20 cellular contexts compared by ENCODE assay signal in the genomic region with DNA sequence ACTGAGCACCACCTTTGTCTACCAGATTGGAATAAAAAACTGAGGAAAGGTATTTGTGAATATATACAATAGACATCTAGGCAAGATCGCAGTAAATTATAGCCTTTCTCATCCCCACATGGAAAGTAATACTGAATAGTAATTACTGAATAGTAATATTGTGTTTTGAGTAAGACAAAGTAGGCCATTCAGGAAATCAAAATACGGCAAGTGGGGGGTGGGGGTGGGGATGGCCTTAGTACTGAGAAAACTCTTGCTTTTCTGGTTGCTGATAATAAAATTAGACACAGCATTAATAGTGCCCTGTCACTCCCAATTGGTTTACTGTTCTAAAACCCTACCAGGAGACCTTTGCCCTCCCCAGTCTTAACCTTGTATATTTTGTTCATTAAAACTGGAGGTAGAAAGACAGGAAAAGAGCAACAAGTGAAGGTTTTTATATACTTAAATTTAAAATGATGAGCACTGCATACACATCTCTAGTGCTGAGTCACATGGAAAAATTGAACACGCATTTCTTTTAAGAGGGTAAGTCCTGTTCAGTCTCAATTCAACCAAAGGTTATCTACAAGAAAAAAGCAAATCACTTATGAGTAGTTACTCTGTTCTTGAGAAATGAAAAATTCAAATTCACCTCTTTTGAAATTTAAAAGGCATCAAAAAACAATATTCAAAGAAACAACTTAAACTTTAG.
DNase-seq lines count a peak whose midpoint lies in the region; ATAC-seq and TF ChIP-seq lines count a peak whose summit lies in the region.
"Had no signal": no experiment of that assay in that cellular context is flagged by ENCODE, and none has a peak within 500 bp of the region (broad histone marks: within the 10 kb centered on the region; RNA-seq: fewer than 3 reads in every experiment).

No MANE protein-coding gene starts in this region.

- DNase-seq in activated CD4-positive, alpha-beta T cell treated with anti-CD3 and anti-CD28 coated beads, Interleukin-2, amount 10 ng/mL, durations not matched to agents 24 days and 14 days = no peak
- no peak for DNase-seq in activated CD4-positive, alpha-beta T cell treated with anti-CD3 and anti-CD28 coated beads for 4 hours
- no peak for DNase-seq in GM23338 (ENCODE audit: low spot score)
- peak; percentile 0 for DNase-seq in midbrain (lab: John Stamatoyannopoulos, UW)
- DNase-seq: activated CD4-positive, CD25-positive, alpha-beta regulatory T cell; C1 segment of cervical spinal cord; cortex of kidney; DMS 273 treated with DMSO at 0.1 percent for 48 hours; erythroblast; GF-D8; left ventricle myocardium superior; NCI-H1694 treated with DMSO at 0.1 percent for 48 hours; NCI-H446; small intestine; uterus had no signal

- peak overlapping the region; percentile 88 for H3K27ac Mint-ChIP-seq in activated CD4-positive, alpha-beta T cell treated with anti-CD3 and anti-CD28 coated beads, Interleukin-2, amount 10 ng/mL, durations not matched to agents 24 days and 14 days
- peak overlapping the region; percentile 20; the same call in 1 of the 2 replicates for H3K27ac Mint-ChIP-seq in GM23338
- H3K27ac Mint-ChIP-seq in activated T-helper 17 cell treated with anti-CD3 and anti-CD28 coated beads, Interleukin-2, amount 50 U/mL, for 72 hours = peak overlapping the region; percentile 83
- H3K27ac Mint-ChIP-seq: T-helper 1 cell treated with Interleukin-12 subunit alpha and Interleukin-12 subunit beta and Interleukin-4 antibody, amounts not matched to agents 30 μg/mL and 1 μg/mL, for 36 hours had no signal

- intact Hi-C loops in activated CD4-positive, alpha-beta T cell treated with anti-CD3 and anti-CD28 coated beads, Interleukin-2, amount 10 ng/mL, durations not matched to agents 24 days and 14 days (cut with micrococcal nuclease) = loop anchor here (1.0 to 2.0 kb wide), 4 partner anchors 13 to 58 kb away; no protein-coding TSS in a partner anchor

- no peaks in the 10 kb centered on the region for H3K9me3 Mint-ChIP-seq in activated CD4-positive, alpha-beta T cell treated with anti-CD3 and anti-CD28 coated beads, Interleukin-2, amount 10 ng/mL, durations not matched to agents 24 days and 14 days
- peaks cover 35% of the 10 kb centered on the region for H3K9me3 Mint-ChIP-seq in GM23338
- no peaks in the 10 kb centered on the region for H3K9me3 Mint-ChIP-seq in activated T-helper 17 cell treated with anti-CD3 and anti-CD28 coated beads, Interleukin-2, amount 50 U/mL, for 72 hours
- H3K9me3 Mint-ChIP-seq: T-helper 1 cell treated with Interleukin-12 subunit alpha and Interleukin-12 subunit beta and Interleukin-4 antibody, amounts not matched to agents 30 μg/mL and 1 μg/mL, for 36 hours had no signal

- H3K36me3 Mint-ChIP-seq in activated CD4-positive, alpha-beta T cell treated with anti-CD3 and anti-CD28 coated beads, Interleukin-2, amount 10 ng/mL, durations not matched to agents 24 days and 14 days (ENCODE audit: low read depth) = no peaks in the 10 kb centered on the region
- H3K36me3 Mint-ChIP-seq in GM23338 (ENCODE audit: low read depth) = peaks cover 85% of the 10 kb centered on the region
- H3K36me3 Mint-ChIP-seq in activated T-helper 17 cell treated with anti-CD3 and anti-CD28 coated beads, Interleukin-2, amount 50 U/mL, for 72 hours (ENCODE audit: low read depth) = no peaks in the 10 kb centered on the region

- peaks cover 2% of the 10 kb centered on the region for H3K27me3 Mint-ChIP-seq in activated CD4-positive, alpha-beta T cell treated with anti-CD3 and anti-CD28 coated beads, Interleukin-2, amount 10 ng/mL, durations not matched to agents 24 days and 14 days
- H3K27me3 Mint-ChIP-seq in GM23338 (ENCODE audit: insufficient read depth, low read depth, poor library complexity) = no peaks in the 10 kb centered on the region
- H3K27me3 Mint-ChIP-seq in activated T-helper 17 cell treated with anti-CD3 and anti-CD28 coated beads, Interleukin-2, amount 50 U/mL, for 72 hours = no peaks in the 10 kb centered on the region

- H4K20me1 ChIP-seq in GM23338 (replicated peaks; ENCODE audit: insufficient read depth) = peaks cover 53% of the 10 kb centered on the region

- no peaks in the 10 kb centered on the region for H3K9me2 ChIP-seq in GM23338 (ENCODE audit: insufficient read depth)

- H3K4me1 Mint-ChIP-seq in activated CD4-positive, alpha-beta T cell treated with anti-CD3 and anti-CD28 coated beads, Interleukin-2, amount 10 ng/mL, durations not matched to agents 24 days and 14 days = peaks cover 16% of the 10 kb centered on the region
- peaks cover 7% of the 10 kb centered on the region; the same call in 2 of the 3 replicates for H3K4me1 Mint-ChIP-seq in GM23338
- peaks cover 5% of the 10 kb centered on the region for H3K4me1 Mint-ChIP-seq in activated T-helper 17 cell treated with anti-CD3 and anti-CD28 coated beads, Interleukin-2, amount 50 U/mL, for 72 hours

- peaks cover 97% of the 10 kb centered on the region for H3K79me2 ChIP-seq in GM23338 (replicated peaks; ENCODE audit: insufficient read depth)

- H3K4me2 ChIP-seq in GM23338 = no peak overlapping the region

- H3K4me1 ChIP-seq in GM23338 (ENCODE audit: insufficient read depth) = no peaks in the 10 kb centered on the region
- H3K4me1 ChIP-seq: uterus had no signal

- H3K4me3 ChIP-seq in GM23338 = no peak overlapping the region
- H3K4me3 ChIP-seq: uterus had no signal

- peak overlapping the region; percentile 23 for H3K4me3 Mint-ChIP-seq in activated CD4-positive, alpha-beta T cell treated with anti-CD3 and anti-CD28 coated beads, Interleukin-2, amount 10 ng/mL, durations not matched to agents 24 days and 14 days
- H3K4me3 Mint-ChIP-seq in GM23338 = no peak overlapping the region
- peak overlapping the region; percentile 45 for H3K4me3 Mint-ChIP-seq in activated T-helper 17 cell treated with anti-CD3 and anti-CD28 coated beads, Interleukin-2, amount 50 U/mL, for 72 hours
- H3K4me3 Mint-ChIP-seq: T-helper 1 cell treated with Interleukin-12 subunit alpha and Interleukin-12 subunit beta and Interleukin-4 antibody, amounts not matched to agents 30 μg/mL and 1 μg/mL, for 36 hours had no signal

- no peak overlapping the region for H3K27ac ChIP-seq in GM23338 (ENCODE audit: low read depth)
- H3K27ac ChIP-seq: uterus had no signal

- H3K27me3 ChIP-seq in GM23338 (ENCODE audit: insufficient read depth) = no peaks in the 10 kb centered on the region
- H3K27me3 ChIP-seq: uterus had no signal

- ATAC-seq in GM23338 (no peak), GM21786 (IDR thresholded peaks at IDR 0.05; ENCODE audit: unreplicated experiment) (no peak), HG02763 (IDR thresholded peaks at IDR 0.05; ENCODE audit: unreplicated experiment) (no peak), GM19351 (IDR thresholded peaks at IDR 0.05; ENCODE audit: unreplicated experiment) (no peak)
- ATAC-seq in activated T-helper 17 cell treated with anti-CD3 and anti-CD28 coated beads, Interleukin-2, amount 50 U/mL, for 72 hours (replicated peaks) = peak; percentile 92
- ATAC-seq: left ventricle myocardium superior had no signal

- peaks cover 18% of the 10 kb centered on the region; the same call in 1 of the 2 replicates for H3K36me3 ChIP-seq in GM23338 (ENCODE audit: insufficient read depth)
- H3K36me3 ChIP-seq: uterus had no signal

- H3F3A ChIP-seq in GM23338 (replicated peaks; ENCODE audit: low read depth) = no peaks in the 10 kb centered on the region

- TF ChIP-seq CTCF in GM23338 (conservative IDR thresholded peaks at IDR 0.05; ENCODE audit: low read depth in 2 of 2) = no peak

- no peak overlapping the region for H2AFZ ChIP-seq in GM23338

TF ChIP-seq in GM23338, 12 proteins besides CTCF, POLR2A, EP300 and RAD21 (continues in another document):
- TF ChIP-seq EZH2 (IDR thresholded peaks at IDR 0.05; ENCODE audit: low read depth, unreplicated experiment) = no peak
- TF ChIP-seq CREB1 (CRISPR knock-in tag; IDR thresholded peaks at IDR 0.05; ENCODE audit: low read depth) = no peak
- no peak for TF ChIP-seq ZNF114 (CRISPR knock-in tag; IDR thresholded peaks at IDR 0.05)
- TF ChIP-seq, protein P1, sequence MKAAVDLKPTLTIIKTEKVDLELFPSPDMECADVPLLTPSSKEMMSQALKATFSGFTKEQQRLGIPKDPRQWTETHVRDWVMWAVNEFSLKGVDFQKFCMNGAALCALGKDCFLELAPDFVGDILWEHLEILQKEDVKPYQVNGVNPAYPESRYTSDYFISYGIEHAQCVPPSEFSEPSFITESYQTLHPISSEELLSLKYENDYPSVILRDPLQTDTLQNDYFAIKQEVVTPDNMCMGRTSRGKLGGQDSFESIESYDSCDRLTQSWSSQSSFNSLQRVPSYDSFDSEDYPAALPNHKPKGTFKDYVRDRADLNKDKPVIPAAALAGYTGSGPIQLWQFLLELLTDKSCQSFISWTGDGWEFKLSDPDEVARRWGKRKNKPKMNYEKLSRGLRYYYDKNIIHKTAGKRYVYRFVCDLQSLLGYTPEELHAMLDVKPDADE (IDR thresholded peaks at IDR 0.05) = no peak
- no peak for TF ChIP-seq ZNF331 (CRISPR knock-in tag; IDR thresholded peaks at IDR 0.05; ENCODE audit: low read depth)
- no peak for TF ChIP-seq STAT1 (IDR thresholded peaks at IDR 0.05; ENCODE audit: unreplicated experiment)

Comparison
In these comparisons a context has a peak if more than half of its experiments do, and no peak if none do; other contexts are left out.
1. H3K27ac Mint-ChIP-seq: peak in every context shown above with its lines; median percentile 88 in activated CD4-positive, alpha-beta T cell treated with anti-CD3 and anti-CD28 coated beads, Interleukin-2, amount 10 ng/mL, durations not matched to agents 24 days and 14 days; 83 in activated T-helper 17 cell treated with anti-CD3 and anti-CD28 coated beads, Interleukin-2, amount 50 U/mL, for 72 hours; 20 in GM23338.